Comparison of ENCODE assay signal across 22 cellular contexts in genomic region chr2:27324720-27325119, GRCh38. TPM values are rescaled to one million over a fixed set of nuclear protein-coding genes. Genes with fewer than 3 reads are reported as not detected.
DNase-seq lines count a peak whose midpoint lies in the region; ATAC-seq and TF ChIP-seq lines count a peak whose summit lies in the region.
"Had no signal": no experiment of that assay in that cellular context is flagged by ENCODE, and none has a peak within 500 bp of the region (broad histone marks: within the 10 kb centered on the region; RNA-seq: fewer than 3 reads in every experiment).

No MANE protein-coding gene starts in this region.

- peaks cover 6% of the 10 kb centered on the region for H3K36me3 ChIP-seq in CD8-positive, alpha-beta T cell (ENCODE audit: insufficient read depth, low read length)
- peaks cover 40% of the 10 kb centered on the region for H3K36me3 ChIP-seq in endodermal cell (ENCODE audit: control insufficient read depth, insufficient read depth, low read length)

- no peaks in the 10 kb centered on the region for H3K9me3 ChIP-seq in CD8-positive, alpha-beta T cell (ENCODE audit: low read length)
- no peaks in the 10 kb centered on the region for H3K9me3 ChIP-seq in endodermal cell (ENCODE audit: control insufficient read depth, low read length)
- H3K9me3 ChIP-seq: colonic mucosa, sigmoid colon, vagina had no signal

- POLR2A ChIA-PET in CD8-positive, alpha-beta T cell (lab: Charles Lee), result interaction anchor here (0.9 kb wide), 1 partner anchor 12 kb away, joined by 3 read pairs; no protein-coding TSS in a partner anchor
- POLR2A ChIA-PET in HEK293T (lab: Yijun Ruan, JAX), result interaction anchor here (1.3 kb wide), 1 partner anchor 56 kb away, joined by 3 read pairs; the partner anchor contains the start of gene ZNF513

- no peaks in the 10 kb centered on the region for H3K27me3 Mint-ChIP-seq in CD8-positive, alpha-beta T cell (ENCODE audit: low read depth)
- no peaks in the 10 kb centered on the region for H3K27me3 Mint-ChIP-seq in endodermal cell (ENCODE audit: insufficient read depth)
- H3K27me3 Mint-ChIP-seq: stimulated activated memory B cell treated with anti-CD40 and anti-IgM and Interleukin-4, amounts not matched to agents 10 μg/mL and 1 μg/mL and 100 μg/mL, for 72 hours had no signal

- H3K9ac ChIP-seq in endodermal cell (ENCODE audit: extremely low read depth, low read length, poor library complexity, severe bottlenecking), result no peak overlapping the region

- no peaks in the 10 kb centered on the region for H3K27me3 ChIP-seq in CD8-positive, alpha-beta T cell (ENCODE audit: insufficient read depth, low read length)
- no peaks in the 10 kb centered on the region for H3K27me3 ChIP-seq in endodermal cell (ENCODE audit: control insufficient read depth, insufficient read depth, low read length, poor library complexity, severe bottlenecking)
- H3K27me3 ChIP-seq: colonic mucosa, sigmoid colon, vagina had no signal

- WGBS in endodermal cell (ENCODE audit: insufficient coverage in 1 of 2, insufficient read length in 1 of 2), 2 experiments, result 86 to 100% methylated on average over 1 to 5 of the region's 5 CpGs

- DNase-seq in AML-193 (lab: John Stamatoyannopoulos, UW) (peak; percentile 6 to 9), endodermal cell (no peak), HEK293T (ENCODE audit: extremely low spot score) (no peak), NCI-H1436 (lab: John Stamatoyannopoulos, UW) (no peak), posterior cingulate gyrus (no peak)
- no peak for DNase-seq in CD8-positive, alpha-beta T cell
- no peak for DNase-seq in stimulated activated CD4-positive, alpha-beta T cell treated with anti-CD3 and anti-CD28 coated beads, Interleukin-4, amount 100 ng/mL, for 4 hours
- DNase-seq: amygdala; C1 segment of cervical spinal cord; colonic mucosa; head of caudate nucleus; left cardiac atrium; NCI-H1694 treated with DMSO at 0.1 percent for 48 hours; NCI-H524; RPMI8226; sigmoid colon; stimulated activated CD4-positive, alpha-beta T cell treated with anti-CD3 and anti-CD28 coated beads, Interleukin-4, amount 100 ng/mL, for 1 hour had no signal

- intact Hi-C loops in CD8-positive, alpha-beta T cell (cut with DNase I, micrococcal nuclease), result loop anchor here (5.0 kb wide), 2 partner anchors 112 to 292 kb away; partner anchors contain the start of genes ATRAID (in 1 of the 2), SLC5A6 (in 1 of the 2) and TMEM214 (in 1 of the 2)
- intact Hi-C loops in posterior cingulate gyrus (cut with DNase I), result loop anchor here (5.0 kb wide), 2 partner anchors 33 to 48 kb away; partner anchors contain the start of genes EIF2B4, GTF3C2 and SNX17

- no peak overlapping the region for H3K27ac ChIP-seq in CD8-positive, alpha-beta T cell (ENCODE audit: low read depth, low read length)
- no peak overlapping the region for H3K27ac ChIP-seq in endodermal cell (ENCODE audit: low read depth, low read length)
- H3K27ac ChIP-seq: colonic mucosa, vagina had no signal

- H3K27ac Mint-ChIP-seq in CD8-positive, alpha-beta T cell, result no peak overlapping the region
- peak overlapping the region; percentile 75 for H3K27ac Mint-ChIP-seq in endodermal cell

- peaks cover 25% of the 10 kb centered on the region for H3K4me1 Mint-ChIP-seq in CD8-positive, alpha-beta T cell (ENCODE audit: low read depth)
- H3K4me1 Mint-ChIP-seq in endodermal cell, result peaks cover 15% of the 10 kb centered on the region

- H3K4me3 ChIP-seq in CD8-positive, alpha-beta T cell (ENCODE audit: low read depth, low read length), result no peak overlapping the region
- no peak overlapping the region for H3K4me3 ChIP-seq in endodermal cell (ENCODE audit: low read length)
- H3K4me3 ChIP-seq: colonic mucosa, sigmoid colon, vagina had no signal

- CTCF ChIA-PET in CD8-positive, alpha-beta T cell (lab: Charles Lee), result interaction anchor here (1.0 to 1.1 kb wide), 2 partner anchors 21 to 33 kb away, joined by 3 read pairs; no protein-coding TSS in a partner anchor
- CTCF ChIA-PET in HEK293T (lab: Yijun Ruan, JAX), result no interaction called here

- H3K4me1 ChIP-seq in CD8-positive, alpha-beta T cell (ENCODE audit: insufficient read depth, low read length), result peaks cover 9% of the 10 kb centered on the region
- no peaks in the 10 kb centered on the region for H3K4me1 ChIP-seq in endodermal cell (ENCODE audit: control insufficient read depth, insufficient read depth, low read length)

- H3K36me3 Mint-ChIP-seq in CD8-positive, alpha-beta T cell, result peaks cover 50% of the 10 kb centered on the region
- peaks cover 35% of the 10 kb centered on the region for H3K36me3 Mint-ChIP-seq in endodermal cell (ENCODE audit: low read depth)

- no peaks in the 10 kb centered on the region for H3K9me3 Mint-ChIP-seq in CD8-positive, alpha-beta T cell
- no peaks in the 10 kb centered on the region for H3K9me3 Mint-ChIP-seq in endodermal cell
- H3K9me3 Mint-ChIP-seq: stimulated activated memory B cell treated with anti-CD40 and anti-IgM and Interleukin-4, amounts not matched to agents 10 μg/mL and 1 μg/mL and 100 μg/mL, for 72 hours had no signal

- peak overlapping the region; percentile 26 for H3K4me3 Mint-ChIP-seq in CD8-positive, alpha-beta T cell
- H3K4me3 Mint-ChIP-seq in endodermal cell, result no peak overlapping the region
- H3K4me3 Mint-ChIP-seq: stimulated activated memory B cell treated with anti-CD40 and anti-IgM and Interleukin-4, amounts not matched to agents 10 μg/mL and 1 μg/mL and 100 μg/mL, for 72 hours had no signal

- ATAC-seq in CD8-positive, alpha-beta T cell, result no peak
- ATAC-seq: left cardiac atrium; stimulated activated memory B cell treated with anti-CD40 and anti-IgM and Interleukin-4, amounts not matched to agents 10 μg/mL and 1 μg/mL and 100 μg/mL, for 72 hours had no signal

- no peak for TF ChIP-seq CTCF in CD8-positive, alpha-beta T cell (IDR thresholded peaks at IDR 0.05)
- no peak for TF ChIP-seq CTCF in endodermal cell (conservative IDR thresholded peaks at IDR 0.05)

TF ChIP-seq in PFSK-1, 5 proteins besides CTCF, POLR2A, EP300 and RAD21:
- TF ChIP-seq FOXP2 (optimal IDR thresholded peaks at IDR 0.05; ENCODE audit: borderline replicate concordance, extremely low read depth, extremely low read length, insufficient read depth) (no peak), POLR2AphosphoS5 (IDR thresholded peaks at IDR 0.05; ENCODE audit: low read depth, low read length) (peak; percentile 35; the same call in 1 of the 2 replicates), TAF1 (IDR thresholded peaks at IDR 0.05; ENCODE audit: borderline replicate concordance, insufficient read depth, low read length) (no peak)

TF ChIP-seq in HEK293T, 16 proteins besides CTCF, POLR2A, EP300 and RAD21:
- TF ChIP-seq L3MBTL2 (conservative IDR thresholded peaks at IDR 0.05) (no peak), ELF4 (IDR thresholded peaks at IDR 0.05) (no peak)

RNA-seq across cellular contexts. Expression of gene MPV17, which starts 1.8 kb away (rescaled TPM):
- 10 to 100 TPM; 23.6 to 26.0 TPM for total RNA-seq in CD8-positive, alpha-beta T cell
- 80.3 TPM for polyA plus RNA-seq in PFSK-1 (2012; ENCODE audit: insufficient read length, low read depth)
- 10 to 100 TPM; 46.6 to 59.6 TPM for total RNA-seq in endodermal cell
- 85.7 TPM for polyA plus RNA-seq in endodermal cell (2013, experiment 1 of 2)
- 72.9 TPM for polyA plus RNA-seq in endodermal cell (2013, experiment 2 of 2)

RNA-seq across cellular contexts. Expression of gene UCN, which starts 16.5 kb away (rescaled TPM):
- total RNA-seq in CD8-positive, alpha-beta T cell, result 1 to 10 TPM; 1.2 to 1.5 TPM
- polyA plus RNA-seq in PFSK-1 (2012; ENCODE audit: insufficient read length, low read depth), result 12.2 TPM
- total RNA-seq in endodermal cell, result under 1 TPM; 0.59 to 0.75 TPM
- 0.93 TPM for polyA plus RNA-seq in endodermal cell (2013, experiment 1 of 2)
- polyA plus RNA-seq in endodermal cell (2013, experiment 2 of 2), result 0.99 TPM
- total RNA-seq: epithelial cell of proximal tubule had no signal

RNA-seq across cellular contexts. Expression of gene GTF3C2, which starts 31.8 kb away (rescaled TPM):
- total RNA-seq in CD8-positive, alpha-beta T cell, result 10 to 100 TPM; 52.2 to 56.2 TPM
- 48.1 TPM for polyA plus RNA-seq in PFSK-1 (2012; ENCODE audit: insufficient read length, low read depth)
- total RNA-seq in endodermal cell, result 100 to 1,000 TPM; 105 to 120 TPM
- 95.0 TPM for polyA plus RNA-seq in endodermal cell (2013, experiment 1 of 2)
- polyA plus RNA-seq in endodermal cell (2013, experiment 2 of 2), result 86.0 TPM

RNA-seq across cellular contexts. Expression of gene TRIM54, which starts 42.5 kb away (rescaled TPM):
- not detected for total RNA-seq in CD8-positive, alpha-beta T cell
- polyA plus RNA-seq in PFSK-1 (2012; ENCODE audit: insufficient read length, low read depth), result 0.28 TPM
- 1 to 10 TPM in 1 of 2 donors, under 1 TPM in 1; 0.86 to 2.2 TPM for total RNA-seq in endodermal cell
- 0.21 TPM for polyA plus RNA-seq in endodermal cell (2013, experiment 1 of 2)
- polyA plus RNA-seq in endodermal cell (2013, experiment 2 of 2), result not detected
- polyA plus RNA-seq: neural cell had no signal

RNA-seq across cellular contexts. Expression of gene EIF2B4, which starts 45.4 kb away (rescaled TPM):
- 10 to 100 TPM; 39.7 to 39.9 TPM for total RNA-seq in CD8-positive, alpha-beta T cell
- polyA plus RNA-seq in PFSK-1 (2012; ENCODE audit: insufficient read length, low read depth), result 121 TPM
- total RNA-seq in endodermal cell, result 10 to 100 TPM; 56.7 to 58.6 TPM
- 51.3 TPM for polyA plus RNA-seq in endodermal cell (2013, experiment 1 of 2)
- polyA plus RNA-seq in endodermal cell (2013, experiment 2 of 2), result 45.8 TPM

Comparison
In these comparisons a context has a peak if more than half of its experiments do, and no peak if none do; other contexts are left out.
1. DNase-seq: peak in AML-193 (2 of 2); none in CD8-positive, alpha-beta T cell (0 of 7), endodermal cell (single experiment), stimulated activated CD4-positive, alpha-beta T cell treated with anti-CD3 and anti-CD28 coated beads, Interleukin-4, amount 100 ng/mL, for 4 hours (0 of 2), HEK293T (single experiment), NCI-H1436 (single experiment) and posterior cingulate gyrus (0 of 10).